ENCODE assay signal across 8 cellular contexts in genomic region chr19:57240311-57241090, GRCh38. TPM values are rescaled to one million over a fixed set of nuclear protein-coding genes. Genes with fewer than 3 reads are reported as not detected.
A peak's percentile ranks its signal among the peaks of the same experiment; 100 is the strongest.
DNase-seq lines count a peak whose midpoint lies in the region; ATAC-seq and TF ChIP-seq lines count a peak whose summit lies in the region.

Gene ZNF805, plus strand, starts transcription at chr19:57240632. Its CDS starts 260 bp downstream, at chr19:57240892.

- peak within 1 kb of the TSS; percentile 60 for H2AFZ ChIP-seq in H9 (ENCODE audit: low read length)

- no peak within 1 kb of the TSS for H3K4ac ChIP-seq in H9 (ENCODE audit: low read depth, low read length)

- H3K4me1 ChIP-seq in H9 (ENCODE audit: insufficient read depth, low read length), result no peaks in the 10 kb centered on the region

- WGBS in H9 (ENCODE audit: extremely low coverage, insufficient read length, low lambda C conversion rate), result no CpG with 5 or more reads among the region's 61 CpGs

- no peaks in the 10 kb centered on the region for H3K9me3 ChIP-seq in H9 (ENCODE audit: control insufficient read depth, low read depth, low read length)
- H3K9me3 ChIP-seq in MG63, result no peaks in the 10 kb centered on the region

- H4K8ac ChIP-seq in H9 (replicated peaks; ENCODE audit: insufficient read length, low read depth, low read length), result no peak within 1 kb of the TSS

- H3K36me3 Mint-ChIP-seq in H9 (ENCODE audit: insufficient read depth in 1 of 3, low read depth in 3 of 3) (peaks cover 12 to 17% (median 16%) of the 10 kb centered on the region in 3 experiments; a peak in 6 of 7 replicates), nephron (ENCODE audit: low read depth) (peaks cover 12% of the 10 kb centered on the region)

- peaks cover 4% of the 10 kb centered on the region for H3K79me1 ChIP-seq in H9 (ENCODE audit: insufficient read depth, low read depth, low read length, poor library complexity, severe bottlenecking)

- no peak within 1 kb of the TSS for H2BK12ac ChIP-seq in H9 (ENCODE audit: insufficient read length, low read depth, low read length)

- H3T11ph ChIP-seq in H9 (ENCODE audit: low read length), result no peak within 1 kb of the TSS

- in situ Hi-C loops in G401 (cut with HindIII; ENCODE audit: low sequenced_read_pairs), result no loop called here

- no peaks in the 10 kb centered on the region for H3K27me3 ChIP-seq in H9 (ENCODE audit: insufficient read depth, low read length)
- H3K27me3 ChIP-seq in MG63, result no peaks in the 10 kb centered on the region

- no peak for TF ChIP-seq CTCF in H9 (conservative IDR thresholded peaks at IDR 0.05)
- no peak for TF ChIP-seq CTCF in nephron (IDR thresholded peaks at IDR 0.05; ENCODE audit: unreplicated experiment in 3 of 3)

- no peak within 1 kb of the TSS for H4K5ac ChIP-seq in H9 (ENCODE audit: insufficient read length, low read depth, low read length)

- H3K14ac ChIP-seq in H9 (ENCODE audit: insufficient read depth, low read length), result peak within 1 kb of the TSS; percentile 82

- peak within 1 kb of the TSS; percentile 91 for H3K4me2 ChIP-seq in H9 (ENCODE audit: insufficient read depth, insufficient read length, low read length)

- no peak within 1 kb of the TSS for H3K27ac ChIP-seq in H9 (ENCODE audit: insufficient read length, low read depth, low read length)

- H3K27ac Mint-ChIP-seq in H9, result peak within 1 kb of the TSS; percentile 98 to 99 (median 98)
- H3K27ac Mint-ChIP-seq in nephron, result peak within 1 kb of the TSS; percentile 98 to 100 (median 99)

- peak within 1 kb of the TSS; percentile 93 for H3K4me3 ChIP-seq in MG63

- H2AK5ac ChIP-seq in H9 (ENCODE audit: insufficient read length, low read length), result no peak within 1 kb of the TSS

- H3K36me3 ChIP-seq in MG63, result peaks cover 32% of the 10 kb centered on the region

- H3K4me3 Mint-ChIP-seq in H9, result peak within 1 kb of the TSS; percentile 97 to 99
- peak within 1 kb of the TSS; percentile 88 to 99 (median 98) for H3K4me3 Mint-ChIP-seq in nephron

- peaks cover 11% of the 10 kb centered on the region in 2 experiments for H3K4me1 Mint-ChIP-seq in H9
- peaks cover 16% of the 10 kb centered on the region for H3K4me1 Mint-ChIP-seq in nephron

- H2BK15ac ChIP-seq in H9 (ENCODE audit: low read depth, low read length), result no peak within 1 kb of the TSS

- H2BK20ac ChIP-seq in H9 (ENCODE audit: low read depth, low read length, poor library complexity, severe bottlenecking), result no peak within 1 kb of the TSS

- H3K9ac ChIP-seq in H9 (ENCODE audit: extremely low read depth, insufficient read length, low read length), result peak within 1 kb of the TSS; percentile 92

- peaks cover 7% of the 10 kb centered on the region for H3K23me2 ChIP-seq in H9 (ENCODE audit: insufficient read length, low read depth, low read length, poor library complexity, severe bottlenecking)

- DNase-seq in G401 (ENCODE audit: low spot score), result peak; percentile 97
- peak; percentile 97 for DNase-seq in H9
- peak; percentile 95 for DNase-seq in MG63
- peak; percentile 85 to 87 for DNase-seq in SHP77 (lab: John Stamatoyannopoulos, UW)
- DNase-seq in activated gamma-delta T cell (lab: John Stamatoyannopoulos, UW), result peak; percentile 78
- peak; percentile 80 for DNase-seq in fibroblast of the conjunctiva (ENCODE audit: low read depth)
- DNase-seq in stimulated activated naive CD8-positive, alpha-beta T cell treated with anti-CD3 and anti-CD28 coated beads, Interleukin-15, Interleukin-2, amounts not matched to agents 100 U/mL and 50 U/mL, for 24 hours, result peak; percentile 95

- H3K9me3 Mint-ChIP-seq in H9 (no peaks in the 10 kb centered on the region), nephron (no peaks in the 10 kb centered on the region)

- H2BK120ac ChIP-seq in H9 (ENCODE audit: low read depth, low read length, poor library complexity, severe bottlenecking), result no peak within 1 kb of the TSS

- H4K91ac ChIP-seq in H9 (ENCODE audit: insufficient read length, low read depth, low read length), result no peak within 1 kb of the TSS

- ATAC-seq in stimulated activated naive CD8-positive, alpha-beta T cell treated with anti-CD3 and anti-CD28 coated beads, Interleukin-15, Interleukin-2, amounts not matched to agents 100 U/mL and 50 U/mL, for 24 hours, result peak; percentile 97

- H4K20me1 ChIP-seq in H9 (ENCODE audit: control insufficient read depth, insufficient read depth, insufficient read length), result no peaks in the 10 kb centered on the region

- H3K18ac ChIP-seq in H9 (ENCODE audit: insufficient read length, low read depth, low read length), result peak within 1 kb of the TSS; percentile 85

- H3K27me3 Mint-ChIP-seq in H9 (ENCODE audit: low read depth) (peaks cover 2% of the 10 kb centered on the region; the same call in 1 of the 2 replicates), nephron (ENCODE audit: low read depth) (no peaks in the 10 kb centered on the region)

- no peak within 1 kb of the TSS for H2BK5ac ChIP-seq in H9 (ENCODE audit: insufficient read length, low read length)

- H3K23ac ChIP-seq in H9 (ENCODE audit: insufficient read length, low read depth, low read length), result no peak within 1 kb of the TSS

- H3K79me2 ChIP-seq in H9 (ENCODE audit: insufficient read depth, low read length), result peaks cover 16% of the 10 kb centered on the region; the same call in 1 of the 2 replicates

- no peak within 1 kb of the TSS for H3K56ac ChIP-seq in H9 (ENCODE audit: insufficient read length, low read depth, low read length)

RNA-seq across cellular contexts. Expression of gene ZNF805, which starts in this region (rescaled TPM):
- total RNA-seq in G401 (2014; rRNA removed; shearing (Covaris generic)), result 8.8 and 9.2 TPM in 2 replicates
- total RNA-seq in H9 (2021), result 15.4 and 16.8 TPM in 2 replicates
- total RNA-seq in MG63 (2014; rRNA removed; shearing (Covaris generic); ENCODE audit: low replicate concordance), result 7.7 and 12.7 TPM in 2 replicates
